ENCODE assay signal across 18 cellular contexts in the genomic region with DNA sequence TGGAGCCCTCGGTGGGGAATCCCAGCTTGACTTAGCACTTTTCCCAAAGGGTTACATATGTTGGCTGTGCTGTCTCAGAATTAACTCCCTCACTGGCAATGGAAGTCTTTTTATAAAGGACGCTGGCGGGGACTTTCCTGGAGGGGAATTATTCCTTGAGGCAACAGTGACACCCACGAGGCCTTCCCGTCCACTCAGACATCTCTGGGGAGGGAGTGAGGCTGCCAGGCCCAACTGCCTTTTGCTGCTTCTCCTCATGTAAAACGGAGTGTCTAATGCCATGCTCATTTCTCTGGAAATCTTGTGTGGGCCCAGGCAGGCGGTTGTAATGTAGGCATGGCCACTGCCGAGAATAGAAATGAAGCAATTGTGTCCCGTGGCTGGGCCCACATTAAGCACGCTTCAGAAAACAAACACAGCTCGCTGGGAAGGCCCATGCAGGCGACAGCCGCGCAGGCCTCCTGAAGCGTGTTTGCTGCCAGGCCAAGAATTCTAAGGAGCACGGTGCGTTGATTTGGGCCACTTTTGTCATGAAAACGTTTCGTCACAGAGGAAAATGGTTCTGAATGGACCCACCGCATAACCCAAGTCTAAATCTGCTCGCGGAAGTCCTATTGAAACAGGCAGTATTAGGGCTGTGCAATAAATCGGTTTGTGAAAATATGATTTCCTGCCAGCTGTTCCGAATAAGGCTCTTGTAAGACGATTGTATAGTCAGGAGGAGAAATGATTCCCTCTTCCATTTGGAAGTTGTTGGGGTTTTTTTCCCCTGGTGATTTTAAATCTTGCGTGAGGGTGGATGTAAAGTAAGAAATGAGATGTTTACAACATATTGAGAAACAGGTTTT.
DNase-seq lines count a peak whose midpoint lies in the region; ATAC-seq and TF ChIP-seq lines count a peak whose summit lies in the region.
"Had no signal": no experiment of that assay in that cellular context is flagged by ENCODE, and none has a peak within 500 bp of the region (broad histone marks: within the 10 kb centered on the region; RNA-seq: fewer than 3 reads in every experiment).

No MANE protein-coding gene starts in this region.

- H2AFZ ChIP-seq in smooth muscle cell (ENCODE audit: low read depth), result peak overlapping the region; percentile 53

- peak; percentile 35 for DNase-seq in RPMI7951 (ENCODE audit: low read depth)
- DNase-seq in endodermal cell, result peak; percentile 38
- no peak for DNase-seq in smooth muscle cell (lab: John Stamatoyannopoulos, UW; ENCODE audit: unreplicated experiment)
- DNase-seq in DMS53 treated with DMSO at 0.1 percent for 48 hours (lab: John Stamatoyannopoulos, UW; ENCODE audit: unreplicated experiment), result no peak
- DNase-seq in NK-92 treated with Interleukin-12 subunit alpha and Interleukin-12 subunit beta, amount 100 ng/mL, for 24 hours (lab: John Stamatoyannopoulos, UW), result no peak
- DNase-seq in activated CD4-positive, alpha-beta T cell treated with anti-CD3 and anti-CD28 coated beads for 1 hour, result no peak
- no peak for DNase-seq in activated naive CD8-positive, alpha-beta T cell treated with anti-CD3 and anti-CD28 coated beads, Interleukin-2, amount 50 U/mL, for 24 hours
- DNase-seq: activated B cell treated with CpG ODN at 0.5 μM for 24 hours; activated T-cell treated with anti-CD3 and anti-CD28 coated beads, Interleukin-2, amount 50 U/mL, for 1 hour; BE2C; heart left ventricle; NCI-H1105; NCI-H446 treated with DMSO at 0.1 percent for 48 hours; stimulated activated CD4-positive, alpha-beta T cell treated with anti-CD3 and anti-CD28 coated beads, Interleukin-2, amount 100 ng/mL, for 48 hours had no signal

- H3K27ac ChIP-seq in endodermal cell (ENCODE audit: low read depth, low read length), result peak overlapping the region; percentile 30
- H3K27ac ChIP-seq in smooth muscle cell (ENCODE audit: low read depth), result no peak overlapping the region

- 91% methylated on average over 23 to 25 of the region's 26 CpGs for whole genome bisulfite sequencing in endodermal cell (ENCODE audit: insufficient coverage in 1 of 2, insufficient read length in 1 of 2), 2 experiments
- 81% methylated on average over 26 of the region's 26 CpGs for WGBS in smooth muscle cell (ENCODE audit: low lambda C conversion rate)

- no peaks in the 10 kb centered on the region for H3K36me3 ChIP-seq in endodermal cell (ENCODE audit: control insufficient read depth, insufficient read depth, low read length)
- H3K36me3 ChIP-seq in smooth muscle cell (ENCODE audit: low read depth), result no peaks in the 10 kb centered on the region
- H3K36me3 ChIP-seq: BE2C, heart left ventricle had no signal

- H3K9me3 Mint-ChIP-seq in endodermal cell (peaks cover 7% of the 10 kb centered on the region), nephron (peaks cover 10% of the 10 kb centered on the region)
- H3K9me3 Mint-ChIP-seq in activated naive CD8-positive, alpha-beta T cell treated with anti-CD3 and anti-CD28 coated beads, Interleukin-2, amount 50 U/mL, for 24 hours, result no peaks in the 10 kb centered on the region
- H3K9me3 Mint-ChIP-seq: activated B cell treated with CpG ODN at 0.5 μM for 24 hours; stimulated activated effector memory CD8-positive, alpha-beta T cell treated with anti-CD3 and anti-CD28 coated beads, Interleukin-12 subunit alpha, Interleukin-12 subunit beta, amount 100 ng/mL, for 72 hours had no signal

- H3K4me3 Mint-ChIP-seq in endodermal cell (no peak overlapping the region), nephron (no peak overlapping the region)
- no peak overlapping the region for H3K4me3 Mint-ChIP-seq in activated naive CD8-positive, alpha-beta T cell treated with anti-CD3 and anti-CD28 coated beads, Interleukin-2, amount 50 U/mL, for 24 hours
- H3K4me3 Mint-ChIP-seq: activated B cell treated with CpG ODN at 0.5 μM for 24 hours; stimulated activated effector memory CD8-positive, alpha-beta T cell treated with anti-CD3 and anti-CD28 coated beads, Interleukin-12 subunit alpha, Interleukin-12 subunit beta, amount 100 ng/mL, for 72 hours had no signal

- H3K36me3 Mint-ChIP-seq in endodermal cell (ENCODE audit: low read depth) (no peaks in the 10 kb centered on the region), nephron (ENCODE audit: low read depth) (no peaks in the 10 kb centered on the region)
- no peaks in the 10 kb centered on the region for H3K36me3 Mint-ChIP-seq in activated naive CD8-positive, alpha-beta T cell treated with anti-CD3 and anti-CD28 coated beads, Interleukin-2, amount 50 U/mL, for 24 hours (ENCODE audit: low read depth)
- H3K36me3 Mint-ChIP-seq: stimulated activated effector memory CD8-positive, alpha-beta T cell treated with anti-CD3 and anti-CD28 coated beads, Interleukin-12 subunit alpha, Interleukin-12 subunit beta, amount 100 ng/mL, for 72 hours had no signal

- ATAC-seq in activated naive CD8-positive, alpha-beta T cell treated with anti-CD3 and anti-CD28 coated beads, Interleukin-2, amount 50 U/mL, for 24 hours, result no peak
- ATAC-seq: K562; stimulated activated effector memory CD8-positive, alpha-beta T cell treated with anti-CD3 and anti-CD28 coated beads, Interleukin-12 subunit alpha, Interleukin-12 subunit beta, amount 100 ng/mL, for 72 hours had no signal

- H3K4me2 ChIP-seq in smooth muscle cell, result no peak overlapping the region

- H3K4me3 ChIP-seq in endodermal cell (ENCODE audit: low read length), result no peak overlapping the region
- no peak overlapping the region for H3K4me3 ChIP-seq in smooth muscle cell
- H3K4me3 ChIP-seq: GM12878, heart left ventricle, K562 had no signal

- H3K27me3 ChIP-seq in endodermal cell (ENCODE audit: control insufficient read depth, insufficient read depth, low read length, poor library complexity, severe bottlenecking) (no peaks in the 10 kb centered on the region), smooth muscle cell (ENCODE audit: low read depth) (no peaks in the 10 kb centered on the region)
- H3K27me3 ChIP-seq: BE2C, heart left ventricle had no signal

- H3K27ac Mint-ChIP-seq in endodermal cell, result no peak overlapping the region
- H3K27ac Mint-ChIP-seq in nephron, result peak overlapping the region; percentile 90 to 93 (median 92)
- no peak overlapping the region for H3K27ac Mint-ChIP-seq in activated naive CD8-positive, alpha-beta T cell treated with anti-CD3 and anti-CD28 coated beads, Interleukin-2, amount 50 U/mL, for 24 hours
- H3K27ac Mint-ChIP-seq: activated B cell treated with CpG ODN at 0.5 μM for 24 hours; stimulated activated effector memory CD8-positive, alpha-beta T cell treated with anti-CD3 and anti-CD28 coated beads, Interleukin-12 subunit alpha, Interleukin-12 subunit beta, amount 100 ng/mL, for 72 hours had no signal

- H3K9me3 ChIP-seq in endodermal cell (ENCODE audit: control insufficient read depth, low read length) (no peaks in the 10 kb centered on the region), smooth muscle cell (replicated peaks; ENCODE audit: low read depth) (no peaks in the 10 kb centered on the region)
- H3K9me3 ChIP-seq: BE2C, heart left ventricle had no signal

- H3K27me3 Mint-ChIP-seq in endodermal cell (ENCODE audit: insufficient read depth), result no peaks in the 10 kb centered on the region
- peaks cover 4% of the 10 kb centered on the region for H3K27me3 Mint-ChIP-seq in nephron (ENCODE audit: low read depth)
- H3K27me3 Mint-ChIP-seq in activated naive CD8-positive, alpha-beta T cell treated with anti-CD3 and anti-CD28 coated beads, Interleukin-2, amount 50 U/mL, for 24 hours, result peaks cover 6% of the 10 kb centered on the region

- no peaks in the 10 kb centered on the region for H3K4me1 ChIP-seq in endodermal cell (ENCODE audit: control insufficient read depth, insufficient read depth, low read length)
- H3K4me1 ChIP-seq in smooth muscle cell (ENCODE audit: low read depth), result no peaks in the 10 kb centered on the region
- H3K4me1 ChIP-seq: BE2C had no signal

- H3K4me1 Mint-ChIP-seq in endodermal cell, result no peaks in the 10 kb centered on the region
- H3K4me1 Mint-ChIP-seq in nephron, result peaks cover 45% of the 10 kb centered on the region
- no peaks in the 10 kb centered on the region for H3K4me1 Mint-ChIP-seq in activated naive CD8-positive, alpha-beta T cell treated with anti-CD3 and anti-CD28 coated beads, Interleukin-2, amount 50 U/mL, for 24 hours
- H3K4me1 Mint-ChIP-seq: stimulated activated effector memory CD8-positive, alpha-beta T cell treated with anti-CD3 and anti-CD28 coated beads, Interleukin-12 subunit alpha, Interleukin-12 subunit beta, amount 100 ng/mL, for 72 hours had no signal

- H3K9ac ChIP-seq in endodermal cell (ENCODE audit: extremely low read depth, low read length, poor library complexity, severe bottlenecking) (no peak overlapping the region), smooth muscle cell (ENCODE audit: low read depth) (no peak overlapping the region)

- H3K79me2 ChIP-seq in smooth muscle cell (ENCODE audit: low read depth), result no peaks in the 10 kb centered on the region

- TF ChIP-seq CTCF in endodermal cell (conservative IDR thresholded peaks at IDR 0.05), result no peak
- TF ChIP-seq CTCF in nephron (IDR thresholded peaks at IDR 0.05; ENCODE audit: unreplicated experiment in 3 of 3), result no peak
- no peak for TF ChIP-seq CTCF in smooth muscle cell (IDR thresholded peaks at IDR 0.05; ENCODE audit: borderline replicate concordance, insufficient read depth, poor library complexity, severe bottlenecking)

- no peaks in the 10 kb centered on the region for H4K20me1 ChIP-seq in smooth muscle cell (ENCODE audit: low read depth)

- H3F3A ChIP-seq in smooth muscle cell (ENCODE audit: low read depth), result no peaks in the 10 kb centered on the region

Comparison
In these comparisons a context has a peak if more than half of its experiments do, and no peak if none do; other contexts are left out.
1. DNase-seq: peak in RPMI7951 (single experiment) and endodermal cell (single experiment); none in smooth muscle cell (single experiment), DMS53 treated with DMSO at 0.1 percent for 48 hours (single experiment), NK-92 treated with Interleukin-12 subunit alpha and Interleukin-12 subunit beta, amount 100 ng/mL, for 24 hours (single experiment), activated CD4-positive, alpha-beta T cell treated with anti-CD3 and anti-CD28 coated beads for 1 hour (single experiment) and activated naive CD8-positive, alpha-beta T cell treated with anti-CD3 and anti-CD28 coated beads, Interleukin-2, amount 50 U/mL, for 24 hours (single experiment).
2. H3K27ac Mint-ChIP-seq: peak in nephron (3 of 3); none in endodermal cell (single experiment) and activated naive CD8-positive, alpha-beta T cell treated with anti-CD3 and anti-CD28 coated beads, Interleukin-2, amount 50 U/mL, for 24 hours (single experiment).